ENCODE assay signal across 15 cellular contexts in genomic region chr13:21541980-21542379, GRCh38.
DNase-seq lines count a peak whose midpoint lies in the region; ATAC-seq, FAIRE-seq and TF ChIP-seq lines count a peak whose summit lies in the region.
"Had no signal": no experiment of that assay in that cellular context is flagged by ENCODE, and none has a peak within 500 bp of the region (broad histone marks: within the 10 kb centered on the region; RNA-seq: fewer than 3 reads in every experiment).

No MANE protein-coding gene starts in this region.

- no peak overlapping the region for H2AFZ ChIP-seq in GM12878 (ENCODE audit: control insufficient read depth, low read depth, low read length)

- peaks cover 79% of the 10 kb centered on the region for H3K36me3 Mint-ChIP-seq in CD4-positive, alpha-beta T cell (ENCODE audit: low read depth)

- POLR2A ChIA-PET in CD4-positive, alpha-beta T cell (lab: Charles Lee), result no interaction called here
- POLR2A ChIA-PET in GM12878 (lab: Charles Lee), result no interaction called here

- WGBS in GM12878 (ENCODE audit: insufficient coverage, insufficient replicate concordance, low lambda C conversion rate, missing lambda C conversion rate), result 92% methylated on average over 1 of the region's 1 CpG

- CTCF ChIA-PET in CD4-positive, alpha-beta T cell (lab: Charles Lee), result no interaction called here
- CTCF ChIA-PET in GM12878 (lab: Yijun Ruan, JAX), result interaction anchor here (1.0 kb wide), 1 partner anchor 15 kb away, joined by 3 read pairs; no protein-coding TSS in a partner anchor

- no peak overlapping the region for H3K4me3 ChIP-seq in GM12878

- H3K27ac Mint-ChIP-seq in CD4-positive, alpha-beta T cell, result peak overlapping the region; percentile 43
- H3K27ac Mint-ChIP-seq: activated CD8-positive, alpha-beta T cell treated with anti-CD3 and anti-CD28 coated beads, Interleukin-2, amount 10 ng/mL, durations not matched to agents 7 days and 5 days had no signal

- intact Hi-C loops in CD4-positive, alpha-beta T cell (cut with DNase I, micrococcal nuclease), result no loop called here
- intact Hi-C loops in GM12878 (cut with micrococcal nuclease; ENCODE audit: unreplicated experiment), result no loop called here

- in situ Hi-C loops in GM12878 (cut with MboI), result no loop called here
- in situ Hi-C loops in G401 (cut with HindIII; ENCODE audit: low sequenced_read_pairs), result no loop called here

- H4K20me1 ChIP-seq in GM12878 (ENCODE audit: control insufficient read depth, insufficient read depth), result no peaks in the 10 kb centered on the region

- no peak for DNase-seq in CD4-positive, alpha-beta T cell
- DNase-seq in MV-4-11 (lab: John Stamatoyannopoulos, UW) (peak; percentile 74), GM12878 (ENCODE audit: low read depth, low spot score) (no peak), ureter (ENCODE audit: low spot score) (no peak), G401 (ENCODE audit: low spot score) (no peak), ecto neural progenitor cell (ENCODE audit: low spot score) (no peak)
- DNase-seq: activated CD8-positive, alpha-beta T cell treated with anti-CD3 and anti-CD28 coated beads, Interleukin-2, amount 10 ng/mL, durations not matched to agents 7 days and 5 days; cortex of kidney; immature natural killer cell; occipital lobe; small intestine; stimulated activated naive CD8-positive, alpha-beta T cell treated with anti-CD3 and anti-CD28 coated beads, Interleukin-15, Interleukin-2, amounts not matched to agents 100 U/mL and 50 U/mL, for 24 hours had no signal

- no peak overlapping the region for H3K27ac ChIP-seq in CD4-positive, alpha-beta T cell (ENCODE audit: low read depth, low read length)
- no peak overlapping the region; the same call in 1 of the 2 replicates for H3K27ac ChIP-seq in GM12878 (ENCODE audit: control insufficient read depth, insufficient read depth)

- no peak for TF ChIP-seq EP300 in GM12878 (IDR thresholded peaks at IDR 0.05; ENCODE audit: borderline replicate concordance in 1 of 2, control insufficient read depth in 1 of 2, low read depth in 2 of 2, low read length in 2 of 2)

- no peak overlapping the region for H3K9ac ChIP-seq in GM12878 (ENCODE audit: control insufficient read depth, insufficient read depth, low read length)

- H3K4me1 ChIP-seq in GM12878 (ENCODE audit: control insufficient read depth, insufficient read depth, low read length), result peaks cover 8% of the 10 kb centered on the region; the same call in 1 of the 2 replicates

- H3K79me2 ChIP-seq in GM12878 (ENCODE audit: control insufficient read depth, insufficient read depth, low read length), result no peaks in the 10 kb centered on the region; the same call in 1 of the 2 replicates

- H3K4me3 Mint-ChIP-seq in CD4-positive, alpha-beta T cell, result no peak overlapping the region
- H3K4me3 Mint-ChIP-seq: activated CD8-positive, alpha-beta T cell treated with anti-CD3 and anti-CD28 coated beads, Interleukin-2, amount 10 ng/mL, durations not matched to agents 7 days and 5 days; immature natural killer cell; mesothelial cell of epicardium had no signal

- H3K4me2 ChIP-seq in GM12878 (ENCODE audit: control insufficient read depth, insufficient read depth), result no peak overlapping the region

- TF ChIP-seq RAD21 in GM12878 (IDR thresholded peaks at IDR 0.05; ENCODE audit: insufficient read depth, low read depth, low read length), result no peak

- ATAC-seq in CD4-positive, alpha-beta T cell (ENCODE audit: poor library complexity), result no peak
- ATAC-seq in GM18511 (IDR thresholded peaks at IDR 0.05; ENCODE audit: unreplicated experiment), result peak; percentile 66
- ATAC-seq in GM12878, result peak; percentile 72
- ATAC-seq in SK-N-SH treated with all-trans-retinoic acid at 6 μM for 48 hours, result no peak
- ATAC-seq: activated CD8-positive, alpha-beta T cell treated with anti-CD3 and anti-CD28 coated beads, Interleukin-2, amount 10 ng/mL, durations not matched to agents 7 days and 5 days; stimulated activated naive CD8-positive, alpha-beta T cell treated with anti-CD3 and anti-CD28 coated beads, Interleukin-15, Interleukin-2, amounts not matched to agents 100 U/mL and 50 U/mL, for 24 hours had no signal

- SMC1A ChIA-PET in GM12878 (lab: Charles Lee; ENCODE audit: uncharacterized antibody, unreplicated experiment), result no interaction called here

- H3K27me3 ChIP-seq in CD4-positive, alpha-beta T cell (ENCODE audit: control insufficient read depth, insufficient read depth, low read length), result no peaks in the 10 kb centered on the region
- no peaks in the 10 kb centered on the region for H3K27me3 ChIP-seq in GM12878 (replicated peaks in 1 of 2; ENCODE audit: control insufficient read depth in 2 of 2, insufficient read depth in 2 of 2, low read length in 1 of 2)

- no peak for FAIRE-seq in GM12878 (lab: Jason Lieb, UNC)
- FAIRE-seq: small intestine had no signal

- H3K9me3 ChIP-seq in CD4-positive, alpha-beta T cell (ENCODE audit: control insufficient read depth, low read length), result no peaks in the 10 kb centered on the region
- no peaks in the 10 kb centered on the region for H3K9me3 ChIP-seq in GM12878 (replicated peaks; ENCODE audit: control insufficient read depth, insufficient read depth, low read length)

- TF ChIP-seq POLR2A in GM12878 (IDR thresholded peaks at IDR 0.05; ENCODE audit: low read depth, low read length), result no peak

- peaks cover 0 to 8% of the 10 kb centered on the region in 2 experiments; a peak in 2 of 4 replicates for H3K36me3 ChIP-seq in GM12878 (ENCODE audit: control insufficient read depth in 2 of 2, insufficient read depth in 2 of 2, low read length in 1 of 2)

- RAD21 ChIA-PET in GM12878 (lab: Charles Lee; ENCODE audit: unreplicated experiment), result no interaction called here

- H3K27me3 Mint-ChIP-seq in CD4-positive, alpha-beta T cell, result no peaks in the 10 kb centered on the region

- no peaks in the 10 kb centered on the region for H3K9me3 Mint-ChIP-seq in CD4-positive, alpha-beta T cell
- H3K9me3 Mint-ChIP-seq: immature natural killer cell had no signal

- H3K4me1 Mint-ChIP-seq in CD4-positive, alpha-beta T cell (ENCODE audit: low read depth), result peaks cover 53% of the 10 kb centered on the region

- no TSS peak for BruUV-seq in GM12878 (replicated peaks; lab: Mats Ljungman, UMichigan)

- no peak for TF ChIP-seq CTCF in CD4-positive, alpha-beta T cell (IDR thresholded peaks at IDR 0.05)
- no peak for TF ChIP-seq CTCF in GM12878 (IDR thresholded peaks at IDR 0.05 in 2 of 3, conservative IDR thresholded peaks at IDR 0.05 in 1 of 3; ENCODE audit: control insufficient read depth in 2 of 3, extremely low read depth in 1 of 3, insufficient read depth in 1 of 3, low read depth in 3 of 3, low read length in 3 of 3)

TF ChIP-seq in GM12878, 131 proteins besides CTCF, POLR2A, EP300 and RAD21:
- 0 out of 2 replicates have a peak, but pooled peaks have one; percentile 13 for TF ChIP-seq SPI1 (IDR thresholded peaks at IDR 0.05; ENCODE audit: borderline replicate concordance, insufficient read depth, low read depth, low read length)
- TF ChIP-seq GATAD2B (conservative IDR thresholded peaks at IDR 0.05; ENCODE audit: low read depth), result no peak
- no peak for TF ChIP-seq BCL11A (IDR thresholded peaks at IDR 0.05; ENCODE audit: low read depth, low read length)

TF ChIP-seq in SK-N-SH treated with all-trans-retinoic acid at 6 μM for 48 hours, 23 proteins besides CTCF, POLR2A, EP300 and RAD21:
- TF ChIP-seq CSRNP3 (CRISPR knock-in tag; IDR thresholded peaks at IDR 0.05) (no peak), ZFP30 (CRISPR knock-in tag; IDR thresholded peaks at IDR 0.05) (no peak), BACH2 (CRISPR knock-in tag; IDR thresholded peaks at IDR 0.05; ENCODE audit: borderline replicate concordance) (no peak), ZFP3 (CRISPR knock-in tag; IDR thresholded peaks at IDR 0.05) (no peak), ISL1 (CRISPR knock-in tag; IDR thresholded peaks at IDR 0.05) (no peak), ARNTL (CRISPR knock-in tag; IDR thresholded peaks at IDR 0.05; ENCODE audit: borderline replicate concordance, low read depth) (no peak), RARB (CRISPR knock-in tag; IDR thresholded peaks at IDR 0.05) (no peak), ESRRG (CRISPR knock-in tag; IDR thresholded peaks at IDR 0.05) (no peak), PPARA (CRISPR knock-in tag; IDR thresholded peaks at IDR 0.05; ENCODE audit: borderline replicate concordance) (no peak), TSHZ2 (CRISPR knock-in tag; IDR thresholded peaks at IDR 0.05) (no peak)

Comparison
In these comparisons a context has a peak if more than half of its experiments do, and no peak if none do; other contexts are left out.
1. ATAC-seq: peak in GM18511 (single experiment) and GM12878 (single experiment); none in CD4-positive, alpha-beta T cell (single experiment) and SK-N-SH treated with all-trans-retinoic acid at 6 μM for 48 hours (single experiment).